In the genomic region with DNA sequence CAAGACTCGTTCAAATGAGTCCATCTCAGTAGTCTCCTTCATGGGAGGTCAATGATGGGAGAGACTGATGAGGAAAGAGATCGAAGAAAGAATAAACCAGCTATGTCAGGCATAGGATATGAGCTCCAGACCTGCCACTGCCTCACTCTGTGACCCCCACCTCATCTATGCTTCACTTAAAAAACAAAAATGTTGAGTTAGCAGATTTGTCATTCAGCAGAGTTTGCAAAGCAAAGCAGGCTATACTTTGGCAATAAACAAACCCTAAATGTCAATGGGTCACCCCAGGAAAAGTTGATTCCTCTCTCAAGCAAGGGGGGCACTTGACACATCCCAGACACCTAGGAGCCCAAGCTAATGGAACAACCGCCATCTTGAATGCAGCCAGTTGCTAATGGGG, we compare ENCODE assay signal across 28 cellular contexts.
"Had no signal": no experiment of that assay in that cellular context is flagged by ENCODE, and none has a peak within 500 bp of the region (broad histone marks: within the 10 kb centered on the region; RNA-seq: fewer than 3 reads in every experiment).

No MANE protein-coding gene starts in this region.

- H3K36me3 ChIP-seq: neutrophil, pancreas, sigmoid colon, stomach, thoracic aorta, thyroid gland, tibial nerve, upper lobe of left lung, vagina had no signal

- H3K4me1 Mint-ChIP-seq: naive thymus-derived CD8-positive, alpha-beta T cell; nephron progenitor cell; neural crest cell; stimulated activated effector memory CD8-positive, alpha-beta T cell treated with anti-CD3 and anti-CD28 coated beads, Interleukin-12 subunit alpha, Interleukin-12 subunit beta, amount 100 ng/mL, for 72 hours; stimulated activated naive B cell treated with anti-CD40 and anti-IgM and Interleukin-4, amounts not matched to agents 10 μg/mL and 1 μg/mL and 100 μg/mL, for 72 hours had no signal

- H3K9me3 ChIP-seq: neutrophil, pancreas, psoas muscle, sigmoid colon, stomach, thoracic aorta, thyroid gland, tibial nerve, upper lobe of left lung, vagina had no signal

- H3K27ac ChIP-seq: neutrophil, pancreas, psoas muscle, sigmoid colon, stomach, thoracic aorta, thyroid gland, tibial nerve, upper lobe of left lung, vagina had no signal

- FAIRE-seq: pancreas, small intestine, urothelium cell line had no signal

- H3K4me3 ChIP-seq: pancreas, psoas muscle, sigmoid colon, stomach, thoracic aorta, thyroid gland, tibial nerve, upper lobe of left lung, vagina had no signal

- H3K27ac Mint-ChIP-seq: naive thymus-derived CD8-positive, alpha-beta T cell; natural killer cell treated with Interleukin-12 subunit alpha and Interleukin-12 subunit beta and Interleukin-15 and Interleukin-18, amount 100 ng/mL, for 72 hours; nephron progenitor cell; progenitor cell of endocrine pancreas; stimulated activated effector memory CD8-positive, alpha-beta T cell treated with anti-CD3 and anti-CD28 coated beads, Interleukin-12 subunit alpha, Interleukin-12 subunit beta, amount 100 ng/mL, for 72 hours; stimulated activated naive CD8-positive, alpha-beta T cell treated with anti-CD3 and anti-CD28 coated beads, Interleukin-15, Interleukin-2, amounts not matched to agents 100 ng/mL and 50 ng/mL, for 24 hours had no signal

- H3K27me3 ChIP-seq: pancreas, thyroid gland, upper lobe of left lung, vagina had no signal

- H3K4me1 ChIP-seq: pancreas, psoas muscle, sigmoid colon, stomach, tibial nerve, upper lobe of left lung, vagina had no signal

- DNase-seq: naive thymus-derived CD8-positive, alpha-beta T cell; nephron progenitor cell; nucleus accumbens; pancreas; psoas muscle; right cardiac atrium; sigmoid colon; stimulated activated CD4-positive, alpha-beta T cell treated with anti-CD3 and anti-CD28 coated beads, Interleukin-15, amount 100 ng/mL, for 24 hours; stimulated activated CD4-positive, alpha-beta T cell treated with anti-CD3 and anti-CD28 coated beads, Interleukin-2, amount 100 ng/mL, for 24 hours; stimulated activated CD4-positive, alpha-beta T cell treated with anti-CD3 and anti-CD28 coated beads, Interleukin-2, amount 100 ng/mL, for 48 hours; stimulated activated CD4-positive, alpha-beta T cell treated with anti-CD3 and anti-CD28 coated beads, Interleukin-4, amount 100 ng/mL, for 24 hours; stimulated activated naive B cell treated with anti-CD40 and anti-IgM and Interleukin-4, amounts not matched to agents 10 μg/mL and 1 μg/mL and 100 μg/mL, for 72 hours; stimulated activated naive CD4-positive, alpha-beta T cell treated with Interleukin-2 at 50 U/mL for 16 hours; stomach; thyroid gland; trophoblast cell; upper lobe of left lung had no signal

- H3K36me3 Mint-ChIP-seq: naive thymus-derived CD8-positive, alpha-beta T cell; natural killer cell treated with Interleukin-12 subunit alpha and Interleukin-12 subunit beta and Interleukin-15 and Interleukin-18, amount 100 ng/mL, for 72 hours; stimulated activated effector memory CD8-positive, alpha-beta T cell treated with anti-CD3 and anti-CD28 coated beads, Interleukin-12 subunit alpha, Interleukin-12 subunit beta, amount 100 ng/mL, for 72 hours; stimulated activated naive B cell treated with anti-CD40 and anti-IgM and Interleukin-4, amounts not matched to agents 10 μg/mL and 1 μg/mL and 100 μg/mL, for 72 hours had no signal

- H3K4me3 Mint-ChIP-seq: naive thymus-derived CD8-positive, alpha-beta T cell; natural killer cell treated with Interleukin-12 subunit alpha and Interleukin-12 subunit beta and Interleukin-15 and Interleukin-18, amount 100 ng/mL, for 72 hours; nephron progenitor cell; neural crest cell; stimulated activated effector memory CD8-positive, alpha-beta T cell treated with anti-CD3 and anti-CD28 coated beads, Interleukin-12 subunit alpha, Interleukin-12 subunit beta, amount 100 ng/mL, for 72 hours; stimulated activated naive B cell treated with anti-CD40 and anti-IgM and Interleukin-4, amounts not matched to agents 10 μg/mL and 1 μg/mL and 100 μg/mL, for 72 hours; stimulated activated naive CD8-positive, alpha-beta T cell treated with anti-CD3 and anti-CD28 coated beads, Interleukin-15, Interleukin-2, amounts not matched to agents 100 ng/mL and 50 ng/mL, for 24 hours had no signal

- ATAC-seq: naive thymus-derived CD8-positive, alpha-beta T cell; natural killer cell treated with Interleukin-12 subunit alpha and Interleukin-12 subunit beta and Interleukin-15 and Interleukin-18, amount 100 ng/mL, for 72 hours; pancreas; psoas muscle; right cardiac atrium; stimulated activated effector memory CD8-positive, alpha-beta T cell treated with anti-CD3 and anti-CD28 coated beads, Interleukin-12 subunit alpha, Interleukin-12 subunit beta, amount 100 ng/mL, for 72 hours; stimulated activated naive B cell treated with anti-CD40 and anti-IgM and Interleukin-4, amounts not matched to agents 10 μg/mL and 1 μg/mL and 100 μg/mL, for 72 hours had no signal

- H3K9me3 Mint-ChIP-seq: natural killer cell treated with Interleukin-12 subunit alpha and Interleukin-12 subunit beta and Interleukin-15 and Interleukin-18, amount 100 ng/mL, for 72 hours; nephron progenitor cell; neural crest cell; stimulated activated effector memory CD8-positive, alpha-beta T cell treated with anti-CD3 and anti-CD28 coated beads, Interleukin-12 subunit alpha, Interleukin-12 subunit beta, amount 100 ng/mL, for 72 hours; stimulated activated naive CD8-positive, alpha-beta T cell treated with anti-CD3 and anti-CD28 coated beads, Interleukin-15, Interleukin-2, amounts not matched to agents 100 ng/mL and 50 ng/mL, for 24 hours had no signal
